ENCODE assay signal across 9 cellular contexts in the genomic region with DNA sequence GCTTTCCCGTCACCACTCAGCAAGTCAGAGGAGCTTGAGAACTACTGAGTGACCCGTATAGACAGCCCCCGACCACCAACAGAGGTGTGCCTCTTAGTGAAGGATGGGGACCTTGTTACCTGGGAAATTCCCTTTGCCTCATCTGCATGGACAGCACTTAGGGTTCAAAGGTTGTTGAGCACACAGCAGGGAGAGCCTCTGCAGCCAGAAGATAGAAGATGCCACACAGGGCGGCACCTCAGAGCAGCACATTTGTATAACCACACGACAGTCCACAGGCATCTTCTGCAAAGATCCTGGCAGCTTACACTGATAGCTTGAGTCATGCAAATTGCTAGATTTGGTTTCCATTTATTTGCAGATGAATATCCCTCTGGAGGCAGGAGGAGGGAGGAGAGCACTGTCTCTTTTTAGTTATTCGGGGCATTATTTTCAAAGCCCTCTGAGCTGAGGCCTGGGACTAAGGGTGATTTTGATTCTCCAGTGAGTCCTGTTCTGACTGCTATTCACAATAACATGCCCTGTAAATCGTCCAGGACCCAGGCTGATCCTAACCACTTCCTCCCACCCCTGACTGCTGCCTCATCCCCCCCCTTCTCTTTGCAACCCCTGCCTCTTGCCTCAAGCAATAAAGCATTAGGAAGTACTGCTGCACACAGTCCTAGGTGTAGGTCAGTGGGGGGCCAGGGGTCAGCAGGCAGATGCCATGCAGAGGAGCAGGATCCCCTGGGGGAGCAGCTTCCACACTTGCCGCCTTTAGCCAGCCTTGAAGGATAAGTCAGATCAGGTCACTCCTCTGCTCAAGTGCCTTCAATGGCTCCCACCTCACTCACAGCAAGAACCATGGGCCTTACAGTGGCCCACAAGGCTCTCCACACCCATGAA. TPM values are rescaled to one million over a fixed set of nuclear protein-coding genes. Genes with fewer than 3 reads are reported as not detected.
DNase-seq lines count a peak whose midpoint lies in the region; ATAC-seq, FAIRE-seq and TF ChIP-seq lines count a peak whose summit lies in the region.
"Had no signal": no experiment of that assay in that cellular context is flagged by ENCODE, and none has a peak within 500 bp of the region (broad histone marks: within the 10 kb centered on the region; RNA-seq: fewer than 3 reads in every experiment).

No MANE protein-coding gene starts in this region.

- no peaks in the 10 kb centered on the region for H3K9me3 Mint-ChIP-seq in activated T-helper 2 cell treated with anti-CD3 and anti-CD28 coated beads, Interferon-gamma antibody, Interleukin-2, Interleukin-4, amounts not matched to agents 10 μg/mL and 5 μg/mL and 100 μg/mL, durations not matched to agents 14 hours and 24 hours and 36 hours

- H3K4me1 ChIP-seq in small intestine (ENCODE audit: control insufficient read depth in 2 of 2, insufficient read depth in 1 of 2, low read depth in 1 of 2, low read length in 1 of 2), result no peaks in the 10 kb centered on the region

- 48 to 50% (median 48%) methylated on average over 8 of the region's 8 CpGs for WGBS in small intestine, 3 donors

- no peaks in the 10 kb centered on the region for H3K36me3 Mint-ChIP-seq in activated T-helper 2 cell treated with anti-CD3 and anti-CD28 coated beads, Interferon-gamma antibody, Interleukin-2, Interleukin-4, amounts not matched to agents 10 μg/mL and 5 μg/mL and 100 μg/mL, durations not matched to agents 14 hours and 24 hours and 36 hours (ENCODE audit: low read depth)

- peak overlapping the region in 1 of 2 donors; percentile 11 for H3K27ac ChIP-seq in small intestine (ENCODE audit: low read depth in 1 of 2, low read length in 1 of 2)
- H3K27ac ChIP-seq in brain microvascular endothelial cell, result no peak overlapping the region

- peaks cover 34% of the 10 kb centered on the region for H3K4me1 Mint-ChIP-seq in activated T-helper 2 cell treated with anti-CD3 and anti-CD28 coated beads, Interferon-gamma antibody, Interleukin-2, Interleukin-4, amounts not matched to agents 10 μg/mL and 5 μg/mL and 100 μg/mL, durations not matched to agents 14 hours and 24 hours and 36 hours (ENCODE audit: low read depth)

- no peak for FAIRE-seq in small intestine (lab: Jason Lieb, UNC)

- ATAC-seq in HG02970 (IDR thresholded peaks at IDR 0.05; ENCODE audit: low FRiP score, unreplicated experiment) (no peak), GM18873 (IDR thresholded peaks at IDR 0.05; ENCODE audit: low FRiP score, unreplicated experiment) (no peak)

- in situ Hi-C loops in brain microvascular endothelial cell (cut with HindIII; ENCODE audit: low pct_ligation_motif_present, low sequenced_read_pairs), result no loop called here

- H3K36me3 ChIP-seq in small intestine (ENCODE audit: control insufficient read depth in 2 of 2, insufficient read depth in 2 of 2, low read length in 2 of 2) (no peaks in the 10 kb centered on the region), brain microvascular endothelial cell (replicated peaks) (no peaks in the 10 kb centered on the region)

- peaks cover 3% of the 10 kb centered on the region for H3K27me3 Mint-ChIP-seq in activated T-helper 2 cell treated with anti-CD3 and anti-CD28 coated beads, Interferon-gamma antibody, Interleukin-2, Interleukin-4, amounts not matched to agents 10 μg/mL and 5 μg/mL and 100 μg/mL, durations not matched to agents 14 hours and 24 hours and 36 hours (ENCODE audit: low read depth)

- H3K4me3 ChIP-seq in small intestine (ENCODE audit: low read depth in 1 of 2, low read length in 2 of 2) (no peak overlapping the region), brain microvascular endothelial cell (ENCODE audit: low read depth, low read length) (no peak overlapping the region)

- H3K4me3 Mint-ChIP-seq in activated T-helper 2 cell treated with anti-CD3 and anti-CD28 coated beads, Interferon-gamma antibody, Interleukin-2, Interleukin-4, amounts not matched to agents 10 μg/mL and 5 μg/mL and 100 μg/mL, durations not matched to agents 14 hours and 24 hours and 36 hours (ENCODE audit: low read depth), result peak overlapping the region; percentile 75

- peak; percentile 40 for DNase-seq in GM19238 (ENCODE audit: insufficient read length, low spot score)
- peak; percentile 90 for DNase-seq in NCI-H526 treated with DMSO at 0.1 percent for 48 hours (lab: John Stamatoyannopoulos, UW)
- peak; percentile 55 for DNase-seq in activated T-helper 2 cell treated with anti-CD3 and anti-CD28 coated beads, Interferon-gamma antibody, Interleukin-2, Interleukin-4, amounts not matched to agents 10 μg/mL and 5 μg/mL and 100 μg/mL, durations not matched to agents 14 hours and 24 hours and 36 hours (ENCODE audit: low spot score)
- peak; percentile 40 for DNase-seq in small intestine
- no peak for DNase-seq in brain microvascular endothelial cell
- no peak for DNase-seq in NCI-H2171 (lab: John Stamatoyannopoulos, UW)

- peak overlapping the region; percentile 84 for H3K27ac Mint-ChIP-seq in activated T-helper 2 cell treated with anti-CD3 and anti-CD28 coated beads, Interferon-gamma antibody, Interleukin-2, Interleukin-4, amounts not matched to agents 10 μg/mL and 5 μg/mL and 100 μg/mL, durations not matched to agents 14 hours and 24 hours and 36 hours

- peaks cover 0 to 2% of the 10 kb centered on the region in 2 donors for H3K27me3 ChIP-seq in small intestine (ENCODE audit: control insufficient read depth in 2 of 2, insufficient read depth in 2 of 2, low read length in 2 of 2)
- H3K27me3 ChIP-seq in brain microvascular endothelial cell (replicated peaks), result peaks cover 22% of the 10 kb centered on the region

- TF ChIP-seq CTCF in brain microvascular endothelial cell (IDR thresholded peaks at IDR 0.05; ENCODE audit: low read depth, low read length, missing control alignments), result no peak

- H3K9me3 ChIP-seq in small intestine (ENCODE audit: control insufficient read depth, low read depth), result no peaks in the 10 kb centered on the region

- intact Hi-C loops in activated T-helper 2 cell treated with anti-CD3 and anti-CD28 coated beads, Interferon-gamma antibody, Interleukin-2, Interleukin-4, amounts not matched to agents 10 μg/mL and 5 μg/mL and 100 μg/mL, durations not matched to agents 14 hours and 24 hours and 36 hours (cut with micrococcal nuclease), result no loop called here

RNA-seq across cellular contexts. Expression of gene INMT, which starts 24.6 kb away (rescaled TPM):
- not detected in 2 replicates for total RNA-seq in activated T-helper 2 cell treated with anti-CD3 and anti-CD28 coated beads, Interferon-gamma antibody, Interleukin-2, Interleukin-4, amounts not matched to agents 10 μg/mL and 5 μg/mL and 100 μg/mL, durations not matched to agents 14 hours and 24 hours and 36 hours
- 1 to 10 TPM; 1.1 to 6.1 (median 1.9) TPM for polyA plus RNA-seq in small intestine

RNA-seq across cellular contexts. Expression of gene MINDY4, which starts 43.9 kb away (rescaled TPM):
- total RNA-seq in activated T-helper 2 cell treated with anti-CD3 and anti-CD28 coated beads, Interferon-gamma antibody, Interleukin-2, Interleukin-4, amounts not matched to agents 10 μg/mL and 5 μg/mL and 100 μg/mL, durations not matched to agents 14 hours and 24 hours and 36 hours, result 1.3 and 1.4 TPM in 2 replicates
- 1 to 10 TPM in 1 of 3 donors, under 1 TPM in 2; 0.22 to 3.6 (median 0.27) TPM for polyA plus RNA-seq in small intestine

RNA-seq across cellular contexts. Expression of gene CRHR2, which starts 45.0 kb away (rescaled TPM):
- total RNA-seq in activated T-helper 2 cell treated with anti-CD3 and anti-CD28 coated beads, Interferon-gamma antibody, Interleukin-2, Interleukin-4, amounts not matched to agents 10 μg/mL and 5 μg/mL and 100 μg/mL, durations not matched to agents 14 hours and 24 hours and 36 hours, result not detected in 2 replicates
- polyA plus RNA-seq in small intestine, result under 1 TPM in 1 of 3 donors, not detected in 2; 0.04 TPM
- total RNA-seq: fibroblast of lung had no signal
- polyA plus RNA-seq: fibroblast of lung had no signal

Comparison
In these comparisons a context has a peak if more than half of its experiments do, and no peak if none do; other contexts are left out.
1. DNase-seq: peak in GM19238 (single experiment), NCI-H526 treated with DMSO at 0.1 percent for 48 hours (single experiment), activated T-helper 2 cell treated with anti-CD3 and anti-CD28 coated beads, Interferon-gamma antibody, Interleukin-2, Interleukin-4, amounts not matched to agents 10 μg/mL and 5 μg/mL and 100 μg/mL, durations not matched to agents 14 hours and 24 hours and 36 hours (single experiment) and small intestine (single experiment); none in brain microvascular endothelial cell (single experiment) and NCI-H2171 (single experiment).